ENCODE assay signal across 18 cellular contexts in genomic region chr4:123017636-123018390, GRCh38.
DNase-seq lines count a peak whose midpoint lies in the region; ATAC-seq and TF ChIP-seq lines count a peak whose summit lies in the region.
"Had no signal": no experiment of that assay in that cellular context is flagged by ENCODE, and none has a peak within 500 bp of the region (broad histone marks: within the 10 kb centered on the region; RNA-seq: fewer than 3 reads in every experiment).

No MANE protein-coding gene starts in this region.

- H3K36me3 ChIP-seq in Peyer's patch (peaks cover 0 to 3% (median 0%) of the 10 kb centered on the region in 3 donors), upper lobe of right lung (no peaks in the 10 kb centered on the region)
- H3K36me3 ChIP-seq: colonic mucosa, heart right ventricle, prostate gland, SJSA1 had no signal

- H3K36me3 Mint-ChIP-seq in nephron (ENCODE audit: low read depth): peaks cover 37% of the 10 kb centered on the region

- H3K9me3 ChIP-seq in Peyer's patch (no peaks in the 10 kb centered on the region), upper lobe of right lung (no peaks in the 10 kb centered on the region)
- H3K9me3 ChIP-seq: colonic mucosa, heart right ventricle, prostate gland, SJSA1 had no signal

- ATAC-seq in upper lobe of right lung: no peak
- ATAC-seq: heart right ventricle had no signal

- H3K4me3 ChIP-seq in Peyer's patch: no peak overlapping the region
- H3K4me3 ChIP-seq in upper lobe of right lung: no peak overlapping the region
- H3K4me3 ChIP-seq: colonic mucosa, heart right ventricle, lung, prostate gland, SJSA1 had no signal

- H3K27ac Mint-ChIP-seq in nephron: peak overlapping the region; percentile 67 to 86 (median 86)
- H3K27ac Mint-ChIP-seq: activated CD4-positive, alpha-beta T cell treated with anti-CD3 and anti-CD28 coated beads, Interleukin-2, amount 10 ng/mL, durations not matched to agents 7 days and 5 days; stimulated activated naive CD8-positive, alpha-beta T cell treated with anti-CD3 and anti-CD28 coated beads, Interleukin-15, Interleukin-2, amounts not matched to agents 100 ng/mL and 50 ng/mL, for 24 hours had no signal

- CTCF ChIA-PET in GM10248 (lab: Yijun Ruan, JAX): no interaction called here

- peak overlapping the region in 1 of 3 experiments; percentile 63 for H3K4me3 Mint-ChIP-seq in nephron
- H3K4me3 Mint-ChIP-seq: activated CD4-positive, alpha-beta T cell treated with anti-CD3 and anti-CD28 coated beads, Interleukin-2, amount 10 ng/mL, durations not matched to agents 7 days and 5 days; stimulated activated naive CD8-positive, alpha-beta T cell treated with anti-CD3 and anti-CD28 coated beads, Interleukin-15, Interleukin-2, amounts not matched to agents 100 ng/mL and 50 ng/mL, for 24 hours had no signal

- TF ChIP-seq POLR2A in Peyer's patch (IDR thresholded peaks at IDR 0.05): no peak

- TF ChIP-seq CTCF in nephron (IDR thresholded peaks at IDR 0.05; ENCODE audit: unreplicated experiment in 3 of 3): no peak
- TF ChIP-seq CTCF in Peyer's patch (IDR thresholded peaks at IDR 0.05): no peak
- TF ChIP-seq CTCF in GM10248 (IDR thresholded peaks at IDR 0.05; ENCODE audit: control extremely low read depth, extremely low read depth, low read depth, missing control alignments): no peak
- no peak for TF ChIP-seq CTCF in upper lobe of right lung (IDR thresholded peaks at IDR 0.05)

- H3K4me1 ChIP-seq in Peyer's patch (no peaks in the 10 kb centered on the region), upper lobe of right lung (no peaks in the 10 kb centered on the region)
- H3K4me1 ChIP-seq: colonic mucosa, prostate gland had no signal

- peak; percentile 49 for DNase-seq in COLO829 (ENCODE audit: low spot score)
- peak; percentile 53 for DNase-seq in RPMI7951 (ENCODE audit: low read depth)
- peak; percentile 42 for DNase-seq in epidermal melanocyte (ENCODE audit: insufficient read length, low spot score)
- no peak for DNase-seq in Peyer's patch
- no peak for DNase-seq in T-helper 2 cell
- no peak for DNase-seq in GM10248 (ENCODE audit: extremely low spot score)
- DNase-seq in upper lobe of right lung: no peak
- DNase-seq: activated CD4-positive, alpha-beta T cell treated with anti-CD3 and anti-CD28 coated beads, Interleukin-2, amount 10 ng/mL, durations not matched to agents 7 days and 5 days; colonic mucosa; heart right ventricle; NCI-H1105; NCI-H69; stimulated activated CD4-positive, alpha-beta T cell treated with anti-CD3 and anti-CD28 coated beads, Interleukin-4, amount 100 ng/mL, for 24 hours had no signal

- H3K9me3 Mint-ChIP-seq in nephron: peaks cover 6% of the 10 kb centered on the region
- H3K9me3 Mint-ChIP-seq: stimulated activated naive CD8-positive, alpha-beta T cell treated with anti-CD3 and anti-CD28 coated beads, Interleukin-15, Interleukin-2, amounts not matched to agents 100 ng/mL and 50 ng/mL, for 24 hours had no signal

- H3K27me3 ChIP-seq in Peyer's patch: no peaks in the 10 kb centered on the region
- H3K27me3 ChIP-seq in upper lobe of right lung: no peaks in the 10 kb centered on the region
- H3K27me3 ChIP-seq: colonic mucosa, heart right ventricle, SJSA1 had no signal

- H3K27me3 Mint-ChIP-seq in nephron (ENCODE audit: low read depth): no peaks in the 10 kb centered on the region
- H3K27me3 Mint-ChIP-seq: activated CD4-positive, alpha-beta T cell treated with anti-CD3 and anti-CD28 coated beads, Interleukin-2, amount 10 ng/mL, durations not matched to agents 7 days and 5 days; stimulated activated naive CD8-positive, alpha-beta T cell treated with anti-CD3 and anti-CD28 coated beads, Interleukin-15, Interleukin-2, amounts not matched to agents 100 ng/mL and 50 ng/mL, for 24 hours had no signal

- peaks cover 15% of the 10 kb centered on the region for H3K4me1 Mint-ChIP-seq in nephron
- H3K4me1 Mint-ChIP-seq: activated CD4-positive, alpha-beta T cell treated with anti-CD3 and anti-CD28 coated beads, Interleukin-2, amount 10 ng/mL, durations not matched to agents 7 days and 5 days had no signal

- POLR2A ChIA-PET in GM10248 (lab: Yijun Ruan, JAX): no interaction called here

- intact Hi-C loops in upper lobe of right lung (cut with DNase I): no loop called here

- H3K27ac ChIP-seq in Peyer's patch (no peak overlapping the region), upper lobe of right lung (no peak overlapping the region)
- H3K27ac ChIP-seq: colonic mucosa, prostate gland, SJSA1 had no signal

Comparison
In these comparisons a context has a peak if more than half of its experiments do, and no peak if none do; other contexts are left out.
1. DNase-seq: peak in COLO829 (single experiment), RPMI7951 (single experiment) and epidermal melanocyte (single experiment); none in Peyer's patch (0 of 3), T-helper 2 cell (0 of 5), GM10248 (single experiment) and upper lobe of right lung (single experiment).